Comparison of ENCODE assay signal across 11 cellular contexts in genomic region chr6:33746036-33746600, GRCh38. TPM values are rescaled to one million over a fixed set of nuclear protein-coding genes. Genes with fewer than 3 reads are reported as not detected.
A peak's percentile ranks its signal among the peaks of the same experiment; 100 is the strongest.
DNase-seq lines count a peak whose midpoint lies in the region; ATAC-seq and TF ChIP-seq lines count a peak whose summit lies in the region.
"Had no signal": no experiment of that assay in that cellular context is flagged by ENCODE, and none has a peak within 500 bp of the region (broad histone marks: within the 10 kb centered on the region; RNA-seq: fewer than 3 reads in every experiment).

No MANE protein-coding gene starts in this region.

- no peaks in the 10 kb centered on the region for H3K9me3 ChIP-seq in Peyer's patch

- peak; percentile 85 for DNase-seq in Ammon's horn (ENCODE audit: low spot score)
- DNase-seq in Peyer's patch = no peak
- peak; percentile 92 for DNase-seq in fibroblast of villous mesenchyme (ENCODE audit: low read depth)
- peak; percentile 42 for DNase-seq in nephron progenitor cell
- DNase-seq in activated CD4-positive, alpha-beta T cell treated with anti-CD3 and anti-CD28 coated beads, Interleukin-2, amount 50 U/mL, for 48 hours = no peak
- DNase-seq in NCI-H748 treated with DMSO at 0.1 percent for 48 hours (lab: John Stamatoyannopoulos, UW) = no peak
- DNase-seq in activated CD4-positive, alpha-beta memory T cell treated with anti-CD3 and anti-CD28 coated beads for 36 hours = no peak
- DNase-seq: effector CD8-positive, alpha-beta T cell; stimulated activated CD4-positive, alpha-beta T cell treated with anti-CD3 and anti-CD28 coated beads, Interleukin-4, amount 100 ng/mL, for 4 hours had no signal

- H3K27ac ChIP-seq in Peyer's patch = peak overlapping the region; percentile 25 to 82 (median 70)

- no peak for ATAC-seq in GM19023 (IDR thresholded peaks at IDR 0.05; ENCODE audit: unreplicated experiment)

- peaks cover 93% of the 10 kb centered on the region for H3K4me1 Mint-ChIP-seq in nephron progenitor cell
- H3K4me1 Mint-ChIP-seq in activated CD4-positive, alpha-beta memory T cell treated with anti-CD3 and anti-CD28 coated beads for 36 hours (ENCODE audit: low read depth) = peaks cover 2% of the 10 kb centered on the region

- H3K27ac Mint-ChIP-seq in nephron progenitor cell = no peak overlapping the region
- H3K27ac Mint-ChIP-seq in activated CD4-positive, alpha-beta memory T cell treated with anti-CD3 and anti-CD28 coated beads for 36 hours = no peak overlapping the region

- intact Hi-C loops in activated CD4-positive, alpha-beta memory T cell treated with anti-CD3 and anti-CD28 coated beads for 36 hours (cut with micrococcal nuclease) = no loop called here

- H3K36me3 Mint-ChIP-seq in nephron progenitor cell (ENCODE audit: low read depth) = no peaks in the 10 kb centered on the region
- H3K36me3 Mint-ChIP-seq in activated CD4-positive, alpha-beta memory T cell treated with anti-CD3 and anti-CD28 coated beads for 36 hours = no peaks in the 10 kb centered on the region

- POLR2A ChIA-PET in activated CD4-positive, alpha-beta memory T cell treated with anti-CD3 and anti-CD28 coated beads for 36 hours (lab: Charles Lee) = no interaction called here

- peak overlapping the region; percentile 74 for H3K4me3 Mint-ChIP-seq in nephron progenitor cell
- no peak overlapping the region for H3K4me3 Mint-ChIP-seq in activated CD4-positive, alpha-beta memory T cell treated with anti-CD3 and anti-CD28 coated beads for 36 hours

- CTCF ChIA-PET in activated CD4-positive, alpha-beta memory T cell treated with anti-CD3 and anti-CD28 coated beads for 36 hours (lab: Charles Lee) = interaction anchor here (0.7 to 4.8 kb wide), 6 partner anchors 13 to 410 kb away, joined by 3 to 39 read pairs (median 5); no protein-coding TSS in a partner anchor

- TF ChIP-seq POLR2A in Peyer's patch (IDR thresholded peaks at IDR 0.05) = no peak

- H3K9me3 Mint-ChIP-seq in nephron progenitor cell = no peaks in the 10 kb centered on the region
- H3K9me3 Mint-ChIP-seq in activated CD4-positive, alpha-beta memory T cell treated with anti-CD3 and anti-CD28 coated beads for 36 hours = no peaks in the 10 kb centered on the region

- H3K36me3 ChIP-seq in Peyer's patch = no peaks in the 10 kb centered on the region

- TF ChIP-seq CTCF in Peyer's patch (IDR thresholded peaks at IDR 0.05) = no peak
- TF ChIP-seq CTCF in fibroblast of villous mesenchyme (IDR thresholded peaks at IDR 0.05; ENCODE audit: insufficient read depth, low read depth, low read length) = no peak
- no peak for TF ChIP-seq CTCF in nephron progenitor cell (IDR thresholded peaks at IDR 0.05)

- peaks cover 7% of the 10 kb centered on the region for H3K27me3 Mint-ChIP-seq in nephron progenitor cell (ENCODE audit: low read depth, poor library complexity)
- H3K27me3 Mint-ChIP-seq in activated CD4-positive, alpha-beta memory T cell treated with anti-CD3 and anti-CD28 coated beads for 36 hours = peaks cover 7% of the 10 kb centered on the region

- peaks cover 0 to 18% (median 0%) of the 10 kb centered on the region in 4 donors for H3K4me1 ChIP-seq in Peyer's patch

- H3K27me3 ChIP-seq in Peyer's patch = no peaks in the 10 kb centered on the region

- H3K4me3 ChIP-seq in Peyer's patch (peak overlapping the region; percentile 12 to 38 (median 22)), fibroblast of villous mesenchyme (ENCODE audit: low read depth, low read length) (peak overlapping the region; percentile 74)
- H3K4me3 ChIP-seq: SK-N-MC had no signal

RNA-seq across cellular contexts. Expression of gene IP6K3, which starts 0.6 kb away (rescaled TPM):
- total RNA-seq in Peyer's patch (1 to 10 TPM in 3 of 4 donors, under 1 TPM in 1; 0.88 to 5.8 (median 1.6) TPM), fibroblast of villous mesenchyme (2.6 and 6.0 TPM in 2 replicates)
- not detected for total RNA-seq in activated CD4-positive, alpha-beta memory T cell treated with anti-CD3 and anti-CD28 coated beads for 36 hours

RNA-seq across cellular contexts. Expression of gene UQCC2, which starts 34.6 kb away (rescaled TPM):
- total RNA-seq in Peyer's patch (10 to 100 TPM in 1 of 4 donors, 1 to 10 TPM in 3; 4.6 to 19.6 (median 6.9) TPM), fibroblast of villous mesenchyme (23.8 and 24.6 TPM in 2 replicates)
- total RNA-seq in activated CD4-positive, alpha-beta memory T cell treated with anti-CD3 and anti-CD28 coated beads for 36 hours = 100 to 1,000 TPM; 157 to 160 TPM

RNA-seq across cellular contexts. Expression of gene LEMD2, which starts 42.8 kb away (rescaled TPM):
- total RNA-seq in Peyer's patch (10 to 100 TPM; 53.8 to 85.3 (median 75.8) TPM), fibroblast of villous mesenchyme (59.2 and 59.6 TPM in 2 replicates)
- 10 to 100 TPM; 51.4 to 54.8 TPM for total RNA-seq in activated CD4-positive, alpha-beta memory T cell treated with anti-CD3 and anti-CD28 coated beads for 36 hours

RNA-seq across cellular contexts. Expression of gene MLN, which starts 57.7 kb away (rescaled TPM):
- total RNA-seq in Peyer's patch = not detected
- total RNA-seq in fibroblast of villous mesenchyme = not detected in 2 replicates
- not detected for total RNA-seq in activated CD4-positive, alpha-beta memory T cell treated with anti-CD3 and anti-CD28 coated beads for 36 hours

Comparison
In these comparisons a context has a peak if more than half of its experiments do, and no peak if none do; other contexts are left out.
1. DNase-seq: peak in Ammon's horn (single experiment), fibroblast of villous mesenchyme (single experiment) and nephron progenitor cell (single experiment); none in Peyer's patch (0 of 3), activated CD4-positive, alpha-beta T cell treated with anti-CD3 and anti-CD28 coated beads, Interleukin-2, amount 50 U/mL, for 48 hours (0 of 2), NCI-H748 treated with DMSO at 0.1 percent for 48 hours (single experiment) and activated CD4-positive, alpha-beta memory T cell treated with anti-CD3 and anti-CD28 coated beads for 36 hours (single experiment).